9 cellular contexts compared by ENCODE assay signal in the genomic region with DNA sequence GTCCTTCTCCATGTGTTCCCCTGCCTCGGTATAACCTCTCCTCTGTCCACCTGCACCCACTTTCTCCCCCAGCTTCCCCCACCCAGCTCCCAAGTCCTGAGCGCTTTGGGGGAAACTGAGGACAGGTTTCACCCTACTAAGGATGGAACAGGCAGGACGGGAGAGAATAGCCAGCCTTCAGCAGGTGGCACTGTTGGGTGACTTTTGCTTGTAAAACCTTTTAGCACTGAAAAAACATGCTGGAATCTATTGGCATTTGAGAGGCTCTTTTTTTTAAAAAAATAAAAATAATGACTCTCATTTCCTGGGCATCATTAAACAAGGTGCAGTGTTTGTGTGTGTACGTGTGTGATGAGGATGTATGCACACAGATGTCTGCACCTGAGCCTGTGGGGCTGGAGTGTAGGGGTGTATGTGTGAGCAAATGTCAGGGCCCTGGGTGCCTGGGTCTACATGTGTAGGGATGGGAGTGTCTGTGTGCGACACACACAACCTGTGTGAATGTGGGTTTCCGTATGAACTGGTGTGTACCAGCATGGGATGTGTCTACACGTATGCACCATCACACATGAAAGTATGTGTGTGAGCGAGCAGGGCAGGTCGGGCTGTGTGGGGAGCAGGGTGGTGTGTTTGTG.
DNase-seq lines count a peak whose midpoint lies in the region; ATAC-seq, FAIRE-seq and TF ChIP-seq lines count a peak whose summit lies in the region.
"Had no signal": no experiment of that assay in that cellular context is flagged by ENCODE, and none has a peak within 500 bp of the region (broad histone marks: within the 10 kb centered on the region; RNA-seq: fewer than 3 reads in every experiment).

No MANE protein-coding gene starts in this region.

- H3K36me3 ChIP-seq in PC-9 (ENCODE audit: low read depth), result no peaks in the 10 kb centered on the region
- H3K36me3 ChIP-seq: upper lobe of left lung had no signal

- H3K4me1 ChIP-seq in PC-9 (replicated peaks; ENCODE audit: insufficient read depth), result no peaks in the 10 kb centered on the region

- peak overlapping the region in 2 of 3 experiments; percentile 52 to 65 for H3K27ac Mint-ChIP-seq in nephron
- no peak overlapping the region for H3K27ac Mint-ChIP-seq in effector memory CD8-positive, alpha-beta T cell

- POLR2A ChIA-PET in PC-9 (lab: Charles Lee; ENCODE audit: unreplicated experiment), result no interaction called here

- FAIRE-seq in GM19239 (lab: Jason Lieb, UNC), result no peak

- peak; percentile 63 for DNase-seq in AG10803 (ENCODE audit: low read depth)
- peak in 1 of 2 experiments; percentile 41 for DNase-seq in PC-9
- peak; percentile 44 for DNase-seq in epithelial cell of esophagus (ENCODE audit: low read depth)
- no peak for DNase-seq in effector memory CD8-positive, alpha-beta T cell
- DNase-seq in GM19239 (ENCODE audit: insufficient read length, low spot score), result no peak

- H3K9me3 Mint-ChIP-seq in nephron, result no peaks in the 10 kb centered on the region
- no peaks in the 10 kb centered on the region for H3K9me3 Mint-ChIP-seq in effector memory CD8-positive, alpha-beta T cell

- H4K20me1 ChIP-seq in PC-9 (ENCODE audit: insufficient read depth), result no peaks in the 10 kb centered on the region

- peaks cover 32% of the 10 kb centered on the region for H3K27me3 ChIP-seq in PC-9 (ENCODE audit: insufficient read depth, low read depth)
- H3K27me3 ChIP-seq: upper lobe of left lung had no signal

- H3K4me3 ChIP-seq in AG10803 (ENCODE audit: low read length) (no peak overlapping the region), PC-9 (no peak overlapping the region), epithelial cell of esophagus (ENCODE audit: low read length) (no peak overlapping the region)
- H3K4me3 ChIP-seq: upper lobe of left lung had no signal

- no peak overlapping the region for H3K4me2 ChIP-seq in PC-9

- no peaks in the 10 kb centered on the region for H3K36me3 Mint-ChIP-seq in nephron (ENCODE audit: low read depth)
- H3K36me3 Mint-ChIP-seq in effector memory CD8-positive, alpha-beta T cell (ENCODE audit: insufficient read depth), result no peaks in the 10 kb centered on the region

- BruUV-seq in PC-9 (replicated peaks; lab: Mats Ljungman, UMichigan), result no TSS peak

- H3K27me3 Mint-ChIP-seq in nephron (ENCODE audit: low read depth), result peaks cover 13% of the 10 kb centered on the region
- H3K27me3 Mint-ChIP-seq in effector memory CD8-positive, alpha-beta T cell, result peaks cover 26 to 54% of the 10 kb centered on the region in 2 donors

- peaks cover 53% of the 10 kb centered on the region for H3K4me1 Mint-ChIP-seq in nephron
- peaks cover 0 to 2% of the 10 kb centered on the region in 2 donors for H3K4me1 Mint-ChIP-seq in effector memory CD8-positive, alpha-beta T cell (ENCODE audit: low read depth in 2 of 2)

- H2AFZ ChIP-seq in PC-9, result no peak overlapping the region

- no peak for ATAC-seq in effector memory CD8-positive, alpha-beta T cell (replicated peaks)
- ATAC-seq in HG02885 (IDR thresholded peaks at IDR 0.05; ENCODE audit: poor library complexity, unreplicated experiment), result no peak

- H3K9me2 ChIP-seq in PC-9 (ENCODE audit: insufficient read depth), result no peaks in the 10 kb centered on the region

- TF ChIP-seq CTCF in AG10803 (conservative IDR thresholded peaks at IDR 0.05; ENCODE audit: low read length) (peak; percentile 85), GM12874 (IDR thresholded peaks at IDR 0.05; ENCODE audit: insufficient read depth, low read depth, low read length) (0 out of 2 replicates have a peak, but pooled peaks have one; percentile 4), PC-9 (conservative IDR thresholded peaks at IDR 0.05) (peak; percentile 84), epithelial cell of esophagus (IDR thresholded peaks at IDR 0.05; ENCODE audit: insufficient read depth, low read depth, low read length, missing control alignments) (peak; percentile 61), nephron (IDR thresholded peaks at IDR 0.05; ENCODE audit: unreplicated experiment in 3 of 3) (peak; percentile 66 to 70 (median 68))

- H3K27ac ChIP-seq in PC-9, result no peak overlapping the region
- H3K27ac ChIP-seq: upper lobe of left lung had no signal

- intact Hi-C loops in PC-9 (cut with micrococcal nuclease; ENCODE audit: unreplicated experiment), result loop anchor here (1.0 to 10.0 kb wide), 3 partner anchors 445 to 984 kb away; no protein-coding TSS in a partner anchor

- H3K9me3 ChIP-seq in PC-9 (ENCODE audit: insufficient read depth, low read depth), result no peaks in the 10 kb centered on the region
- H3K9me3 ChIP-seq: upper lobe of left lung had no signal

- CTCF ChIA-PET in PC-9 (lab: Charles Lee), result no interaction called here

- H3K4me3 Mint-ChIP-seq in nephron, result no peak overlapping the region
- no peak overlapping the region for H3K4me3 Mint-ChIP-seq in effector memory CD8-positive, alpha-beta T cell

- no peaks in the 10 kb centered on the region for H3K79me2 ChIP-seq in PC-9 (ENCODE audit: low read depth)

- no peaks in the 10 kb centered on the region for H3F3A ChIP-seq in PC-9 (ENCODE audit: insufficient read depth, low read depth)

Comparison
In these comparisons a context has a peak if more than half of its experiments do, and no peak if none do; other contexts are left out.
1. DNase-seq: peak in AG10803 (single experiment) and epithelial cell of esophagus (single experiment); none in effector memory CD8-positive, alpha-beta T cell (0 of 3) and GM19239 (single experiment).
2. CTCF ChIP-seq: peak in every context shown above with its lines; median percentile 85 in AG10803; 84 in PC-9; 68 in nephron; 61 in epithelial cell of esophagus; 4 in GM12874.
3. H3K27ac Mint-ChIP-seq: peak in nephron (2 of 3); none in effector memory CD8-positive, alpha-beta T cell (0 of 2).